Comparison of ENCODE assay signal across 16 cellular contexts in the genomic region with DNA sequence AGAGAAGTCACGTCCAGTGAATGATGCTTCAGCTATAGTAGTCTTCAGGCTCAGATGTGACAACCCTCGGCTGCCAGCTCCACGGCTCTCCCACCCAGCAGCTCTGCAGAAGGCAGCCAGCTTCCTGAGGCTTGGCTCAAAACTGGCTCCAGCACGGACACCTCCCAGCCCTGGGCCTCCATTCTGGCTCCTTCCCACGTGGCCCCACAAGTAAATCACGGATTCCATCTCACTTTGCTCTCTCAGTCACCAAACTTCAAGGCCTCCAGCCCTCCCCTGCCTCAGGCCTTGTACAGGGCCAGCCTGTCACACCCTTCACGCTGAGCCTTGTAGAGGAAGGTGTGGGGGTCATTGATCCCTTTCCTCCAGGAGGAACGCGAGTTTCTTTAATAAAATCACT. TPM values are rescaled to one million over a fixed set of nuclear protein-coding genes. Genes with fewer than 3 reads are reported as not detected.
DNase-seq lines count a peak whose midpoint lies in the region; ATAC-seq and TF ChIP-seq lines count a peak whose summit lies in the region.
"Had no signal": no experiment of that assay in that cellular context is flagged by ENCODE, and none has a peak within 500 bp of the region (broad histone marks: within the 10 kb centered on the region; RNA-seq: fewer than 3 reads in every experiment).

No MANE protein-coding gene starts in this region.

- H4K20me1 ChIP-seq in IMR-90 (ENCODE audit: insufficient read depth, low read length): no peaks in the 10 kb centered on the region

- H4K5ac ChIP-seq in IMR-90 (ENCODE audit: low read depth, low read length): no peak overlapping the region

- in situ Hi-C loops in IMR-90 (cut with MboI; ENCODE audit: low sequenced_read_pairs): loop anchor here (10.0 to 25.0 kb wide), 2 partner anchors 291 to 888 kb away; no protein-coding TSS in a partner anchor

- TF ChIP-seq POLR2A in IMR-90 (IDR thresholded peaks at IDR 0.05; ENCODE audit: low read depth, low read length): no peak

- no TSS peak for BruUV-seq in IMR-90 (replicated peaks; lab: Mats Ljungman, UMichigan)

- dilution Hi-C loops in IMR-90 (cut with HindIII; ENCODE audit: low sequenced_read_pairs, unreplicated experiment): no loop called here

- H4K8ac ChIP-seq in IMR-90 (ENCODE audit: low read depth in 2 of 2, low read length in 2 of 2) (no peak overlapping the region), neuronal stem cell (ENCODE audit: low read depth, low read length) (no peak overlapping the region)

- H3K9ac ChIP-seq in IMR-90 (ENCODE audit: low read depth, low read length) (no peak overlapping the region), neuronal stem cell (ENCODE audit: low read depth, low read length, poor library complexity) (no peak overlapping the region)
- H3K9ac ChIP-seq: GM23248 had no signal

- TF ChIP-seq RAD21 in IMR-90 (IDR thresholded peaks at IDR 0.05; ENCODE audit: low read length): no peak

- ATAC-seq in IMR-90 (ENCODE audit: low read depth) (no peak), GM18511 (IDR thresholded peaks at IDR 0.05; ENCODE audit: unreplicated experiment) (no peak)
- no peak for ATAC-seq in stimulated activated memory B cell treated with anti-CD40 and anti-IgM and Interleukin-4, amounts not matched to agents 10 μg/mL and 1 μg/mL and 100 μg/mL, for 72 hours

- H3K27me3 ChIP-seq in IMR-90 (ENCODE audit: control insufficient read depth, insufficient read depth, low read length): no peaks in the 10 kb centered on the region; the same call in 1 of the 2 replicates
- H3K27me3 ChIP-seq in neuronal stem cell (ENCODE audit: control insufficient read depth in 3 of 3, insufficient read depth in 3 of 3, low read depth in 1 of 3, low read length in 3 of 3): no peaks in the 10 kb centered on the region

- H3K9me3 ChIP-seq in HEK293 (ENCODE audit: control insufficient read depth, insufficient read depth, low read depth, low read length): no peaks in the 10 kb centered on the region
- no peaks in the 10 kb centered on the region for H3K9me3 ChIP-seq in IMR-90 (ENCODE audit: control insufficient read depth, insufficient read depth, low read length)
- no peaks in the 10 kb centered on the region for H3K9me3 ChIP-seq in neuronal stem cell (replicated peaks in 1 of 2; ENCODE audit: control insufficient read depth in 2 of 2, insufficient read depth in 1 of 2, low read depth in 1 of 2, low read length in 2 of 2)
- H3K9me3 ChIP-seq: Caco-2 had no signal

- H3K4me3 ChIP-seq in HEK293 (ENCODE audit: low read depth, low read length): no peak overlapping the region
- no peak overlapping the region for H3K4me3 ChIP-seq in IMR-90 (ENCODE audit: insufficient read depth, low read depth, low read length)
- H3K4me3 ChIP-seq in neuronal stem cell (ENCODE audit: low read length in 2 of 2): no peak overlapping the region
- H3K4me3 ChIP-seq: GM23248 had no signal

- H2AFZ ChIP-seq in IMR-90 (replicated peaks; ENCODE audit: low read length, poor library complexity): peak overlapping the region; percentile 63
- H2AFZ ChIP-seq in neuronal stem cell (ENCODE audit: low read length): no peak overlapping the region
- H2AFZ ChIP-seq: GM23248 had no signal

- WGBS in IMR-90 (ENCODE audit: extremely low coverage in 2 of 2, insufficient read length in 1 of 2), 2 experiments: 60% methylated on average over 1 of the region's 9 CpGs; no CpG with 5 or more reads in 1 of the 2 experiments
- no CpG with 5 or more reads among the region's 9 CpGs for WGBS in neuronal stem cell (ENCODE audit: extremely low coverage in 2 of 2, insufficient read length in 2 of 2, insufficient replicate concordance in 1 of 2), 2 donors

- H2AK5ac ChIP-seq in IMR-90 (ENCODE audit: low read depth, low read length) (no peak overlapping the region), neuronal stem cell (ENCODE audit: low read depth, low read length) (no peak overlapping the region)

- no peak overlapping the region for H3K4ac ChIP-seq in IMR-90 (ENCODE audit: low read depth, low read length)
- H3K4ac ChIP-seq in neuronal stem cell (ENCODE audit: low read length): no peak overlapping the region

- no peak overlapping the region for H3K23ac ChIP-seq in IMR-90 (ENCODE audit: low read depth, low read length)
- H3K23ac ChIP-seq in neuronal stem cell (ENCODE audit: low read depth, low read length, poor library complexity): no peak overlapping the region

- H3K4me1 Mint-ChIP-seq in stimulated activated memory B cell treated with anti-CD40 and anti-IgM and Interleukin-4, amounts not matched to agents 10 μg/mL and 1 μg/mL and 100 μg/mL, for 72 hours: no peaks in the 10 kb centered on the region

- H3K56ac ChIP-seq in IMR-90 (ENCODE audit: extremely low read depth, insufficient read depth, low read length): no peak overlapping the region

- no peak overlapping the region for H2BK15ac ChIP-seq in IMR-90 (ENCODE audit: low read depth, low read length)
- no peak overlapping the region for H2BK15ac ChIP-seq in neuronal stem cell (ENCODE audit: low read length)

- H3K14ac ChIP-seq in IMR-90 (replicated peaks; ENCODE audit: low read depth, low read length) (no peak overlapping the region), neuronal stem cell (ENCODE audit: low read length) (no peak overlapping the region)

- no peak for TF ChIP-seq CTCF in HEK293 (tag by site-specific recombination; IDR thresholded peaks at IDR 0.05)
- no peak for TF ChIP-seq CTCF in IMR-90 (conservative IDR thresholded peaks at IDR 0.05; ENCODE audit: low read depth, low read length)

- H4K91ac ChIP-seq in IMR-90 (ENCODE audit: insufficient read depth, low read depth, low read length) (no peak overlapping the region), neuronal stem cell (ENCODE audit: low read depth, low read length, poor library complexity) (no peak overlapping the region)

- H2BK120ac ChIP-seq in IMR-90 (ENCODE audit: low read depth, low read length) (no peak overlapping the region), neuronal stem cell (ENCODE audit: low read depth, low read length) (no peak overlapping the region)

- H3K36me3 ChIP-seq in HEK293 (ENCODE audit: control insufficient read depth in 2 of 2, insufficient read depth in 1 of 2, low read length in 2 of 2): no peaks in the 10 kb centered on the region
- no peaks in the 10 kb centered on the region for H3K36me3 ChIP-seq in IMR-90 (ENCODE audit: control insufficient read depth, insufficient read depth, low read length)
- H3K36me3 ChIP-seq in neuronal stem cell (replicated peaks in 1 of 2; ENCODE audit: control insufficient read depth in 2 of 2, insufficient read depth in 2 of 2, low read length in 2 of 2): peaks cover 0 to 2% of the 10 kb centered on the region in 2 donors

- DNase-seq in IMR-90: no peak
- DNase-seq in mesenteric fat pad (ENCODE audit: low spot score): peak; percentile 59
- DNase-seq in neuronal stem cell (ENCODE audit: low spot score): no peak
- DNase-seq in NCI-H510A (lab: John Stamatoyannopoulos, UW): no peak
- no peak for DNase-seq in activated naive CD4-positive, alpha-beta T cell treated with Interleukin-2 at 50 U/mL for 16 hours
- DNase-seq: C1 segment of cervical spinal cord; Caco-2; CD4-positive, alpha-beta memory T cell; DMS153; DND-41; GM23248; H7; HCEC 1CT had no signal

- H2BK20ac ChIP-seq in IMR-90 (ENCODE audit: low read depth, low read length): no peak overlapping the region

- H3K27ac ChIP-seq in HEK293 (ENCODE audit: extremely low read depth, low read depth, low read length) (no peak overlapping the region), IMR-90 (ENCODE audit: insufficient read depth, low read length) (no peak overlapping the region), neuronal stem cell (replicated peaks; ENCODE audit: low read length) (no peak overlapping the region)
- H3K27ac ChIP-seq: GM23248 had no signal

- H3K18ac ChIP-seq in IMR-90 (ENCODE audit: low read depth, low read length): no peak overlapping the region
- H3K18ac ChIP-seq in neuronal stem cell (ENCODE audit: low read length): peak overlapping the region; percentile 35

- H3K27me3 Mint-ChIP-seq in stimulated activated memory B cell treated with anti-CD40 and anti-IgM and Interleukin-4, amounts not matched to agents 10 μg/mL and 1 μg/mL and 100 μg/mL, for 72 hours: no peaks in the 10 kb centered on the region
- H3K27me3 Mint-ChIP-seq: CD4-positive, alpha-beta memory T cell had no signal

- no peaks in the 10 kb centered on the region for H3K36me3 Mint-ChIP-seq in stimulated activated memory B cell treated with anti-CD40 and anti-IgM and Interleukin-4, amounts not matched to agents 10 μg/mL and 1 μg/mL and 100 μg/mL, for 72 hours
- H3K36me3 Mint-ChIP-seq: CD4-positive, alpha-beta memory T cell had no signal

- no peaks in the 10 kb centered on the region for H3K79me1 ChIP-seq in IMR-90 (ENCODE audit: low read depth in 1 of 2, low read length in 2 of 2)
- no peaks in the 10 kb centered on the region for H3K79me1 ChIP-seq in neuronal stem cell (ENCODE audit: low read depth, low read length)

- H2AK9ac ChIP-seq in IMR-90 (replicated peaks; ENCODE audit: low read depth, low read length, poor library complexity): no peak overlapping the region

- no peaks in the 10 kb centered on the region for H3K9me1 ChIP-seq in IMR-90 (ENCODE audit: insufficient read depth, low read length)

- H2BK12ac ChIP-seq in neuronal stem cell (ENCODE audit: low read length): peak overlapping the region; percentile 22

- H3K4me1 ChIP-seq in HEK293 (ENCODE audit: control insufficient read depth, insufficient read depth, low read length) (peaks cover 3% of the 10 kb centered on the region; the same call in 1 of the 2 replicates), IMR-90 (ENCODE audit: control insufficient read depth, insufficient read depth, low read length) (peaks cover 3% of the 10 kb centered on the region), neuronal stem cell (ENCODE audit: control insufficient read depth in 2 of 2, insufficient read depth in 1 of 2, low read depth in 1 of 2, low read length in 2 of 2) (no peaks in the 10 kb centered on the region)

- intact Hi-C loops in IMR-90 (cut with micrococcal nuclease): loop anchor here (10.0 kb wide), 1 partner anchor 261 kb away; no protein-coding TSS in a partner anchor

- H3K4me2 ChIP-seq in IMR-90 (ENCODE audit: low read depth, low read length): no peak overlapping the region
- no peak overlapping the region for H3K4me2 ChIP-seq in neuronal stem cell (ENCODE audit: insufficient read depth, low read length, poor library complexity, severe bottlenecking)

- POLR2A ChIA-PET in HEK293 (lab: Yijun Ruan, JAX): interaction anchor here (1.2 kb wide), 1 partner anchor 421 kb away, joined by 3 read pairs; a partner anchor contains a TSS
- POLR2A ChIA-PET in IMR-90 (lab: Charles Lee; ENCODE audit: unreplicated experiment): no interaction called here

- CTCF ChIA-PET in HEK293 (lab: Yijun Ruan, JAX): interaction anchor here (0.6 to 1.5 kb wide), 8 partner anchors 10 to 403 kb away, joined by 3 to 11 read pairs (median 4); no protein-coding TSS in a partner anchor
- CTCF ChIA-PET in IMR-90 (lab: Yijun Ruan, JAX): interaction anchor here (0.6 kb wide), 1 partner anchor 375 kb away, joined by 3 read pairs; no protein-coding TSS in a partner anchor

- no peaks in the 10 kb centered on the region for H3K9me3 Mint-ChIP-seq in stimulated activated memory B cell treated with anti-CD40 and anti-IgM and Interleukin-4, amounts not matched to agents 10 μg/mL and 1 μg/mL and 100 μg/mL, for 72 hours
- H3K9me3 Mint-ChIP-seq: CD4-positive, alpha-beta memory T cell had no signal

- H3K4me3 Mint-ChIP-seq in stimulated activated memory B cell treated with anti-CD40 and anti-IgM and Interleukin-4, amounts not matched to agents 10 μg/mL and 1 μg/mL and 100 μg/mL, for 72 hours: no peak overlapping the region
- H3K4me3 Mint-ChIP-seq: CD4-positive, alpha-beta memory T cell had no signal

- H2BK5ac ChIP-seq in IMR-90 (ENCODE audit: low read depth, low read length, poor library complexity, severe bottlenecking): no peak overlapping the region
- H2BK5ac ChIP-seq in neuronal stem cell (ENCODE audit: low read length): no peak overlapping the region

- H3K27ac Mint-ChIP-seq in stimulated activated memory B cell treated with anti-CD40 and anti-IgM and Interleukin-4, amounts not matched to agents 10 μg/mL and 1 μg/mL and 100 μg/mL, for 72 hours: no peak overlapping the region
- H3K27ac Mint-ChIP-seq: CD4-positive, alpha-beta memory T cell had no signal

RNA-seq across cellular contexts. Expression of a gene that starts 55.8 kb away (rescaled TPM):
- total RNA-seq in IMR-90 (2012; rRNA removed): 3.9 and 6.1 TPM in 2 replicates
- polyA plus RNA-seq in IMR-90 (2012; rRNA removed): 8.4 and 8.5 TPM in 2 replicates
- polyA plus RNA-seq in IMR-90 (2012; cell fraction: cytosol; rRNA removed): 1.2 and 3.1 TPM in 2 replicates
- 0.39 and 3.2 TPM in 2 replicates for polyA plus RNA-seq in IMR-90 (2012; cell fraction: nucleus; rRNA removed; ENCODE audit: low replicate concordance)
- total RNA-seq in mesenteric fat pad: 22.4 TPM
- polyA plus RNA-seq in neuronal stem cell (2013, experiment 1 of 2): 48.7 TPM
- 50.5 TPM for polyA plus RNA-seq in neuronal stem cell (2013, experiment 2 of 2)

RNA-seq across cellular contexts. Expression of a gene that starts 55.9 kb away (rescaled TPM):
- total RNA-seq in IMR-90 (2012; rRNA removed) (15.6 and 16.9 TPM in 2 replicates), mesenteric fat pad (4.9 TPM)
- polyA plus RNA-seq in IMR-90 (2012; rRNA removed): 6.7 and 7.7 TPM in 2 replicates
- polyA plus RNA-seq in IMR-90 (2012; cell fraction: cytosol; rRNA removed): 1.6 and 1.7 TPM in 2 replicates
- polyA plus RNA-seq in IMR-90 (2012; cell fraction: nucleus; rRNA removed; ENCODE audit: low replicate concordance): 2.2 and 13.6 TPM in 2 replicates
- polyA plus RNA-seq in neuronal stem cell (2013, experiment 1 of 2): 8.5 TPM
- 8.5 TPM for polyA plus RNA-seq in neuronal stem cell (2013, experiment 2 of 2)
